Comparison of ENCODE assay signal across 2 cellular contexts in genomic region chr4:26124753-26125236, GRCh38.
A peak's percentile ranks its signal among the peaks of the same experiment; 100 is the strongest.
TF ChIP-seq lines count a peak whose summit lies in the region.

No MANE protein-coding gene starts in this region.

TF ChIP-seq in IMR-90, 13 proteins besides CTCF, POLR2A, EP300 and RAD21:
- TF ChIP-seq MXI1 (IDR thresholded peaks at IDR 0.05; ENCODE audit: borderline replicate concordance, low read depth, low read length), result no peak
- no peak for TF ChIP-seq RCOR1 (IDR thresholded peaks at IDR 0.05; ENCODE audit: insufficient replicate concordance, low read length)
- TF ChIP-seq BHLHE40 (IDR thresholded peaks at IDR 0.05; ENCODE audit: low read depth, low read length), result peak; percentile 85
- TF ChIP-seq USF2 (IDR thresholded peaks at IDR 0.05; ENCODE audit: low read depth, low read length), result peak; percentile 55; the same call in 1 of the 2 replicates

TF ChIP-seq in K562, 482 proteins besides CTCF, POLR2A, EP300 and RAD21:
- TF ChIP-seq HCFC1 (IDR thresholded peaks at IDR 0.05; ENCODE audit: low read depth, low read length) (peak; percentile 67), ZNF212 (CRISPR knock-in tag; IDR thresholded peaks at IDR 0.05) (no peak), ATF1 (CRISPR knock-in tag; IDR thresholded peaks at IDR 0.05) (no peak), ATF1 (tag; IDR thresholded peaks at IDR 0.05) (peak; percentile 28; the same call in 1 of the 2 replicates), ZNF740 (CRISPR knock-in tag; IDR thresholded peaks at IDR 0.05) (no peak), ZNF740 (tag; IDR thresholded peaks at IDR 0.05) (no peak), ETV6 (IDR thresholded peaks at IDR 0.05; ENCODE audit: borderline replicate concordance in 1 of 2, low read depth in 2 of 2, low read length in 1 of 2) (no peak), ETV6 (CRISPR knock-in tag; IDR thresholded peaks at IDR 0.05; ENCODE audit: borderline replicate concordance) (no peak), JUND (IDR thresholded peaks at IDR 0.05; ENCODE audit: borderline replicate concordance, low read depth, low read length) (no peak; the same call in 1 of the 2 replicates), JUND (tag; IDR thresholded peaks at IDR 0.05; ENCODE audit: borderline replicate concordance, low read depth, low read length) (peak; percentile 23; the same call in 1 of the 3 replicates), RFX1 (IDR thresholded peaks at IDR 0.05) (peak; percentile 28; the same call in 1 of the 2 replicates), RNF2 (IDR thresholded peaks at IDR 0.05) (no peak), NFIC (IDR thresholded peaks at IDR 0.05) (peak; percentile 56), ZC3H11A (IDR thresholded peaks at IDR 0.05; ENCODE audit: low read depth, low read length) (no peak), AFF1 (IDR thresholded peaks at IDR 0.05; ENCODE audit: low read depth in 1 of 2, partially characterized antibody in 2 of 2) (peak in 1 of 2 experiments; percentile 79)
